10 cellular contexts compared by ENCODE assay signal in genomic region chr6:144460224-144461095, GRCh38.
DNase-seq lines count a peak whose midpoint lies in the region; ATAC-seq, FAIRE-seq and TF ChIP-seq lines count a peak whose summit lies in the region.
"Had no signal": no experiment of that assay in that cellular context is flagged by ENCODE, and none has a peak within 500 bp of the region (broad histone marks: within the 10 kb centered on the region; RNA-seq: fewer than 3 reads in every experiment).

No MANE protein-coding gene starts in this region.

- no peak for TF ChIP-seq CTCF in CD4-positive, alpha-beta T cell (IDR thresholded peaks at IDR 0.05)
- no peak for TF ChIP-seq CTCF in CD14-positive monocyte (IDR thresholded peaks at IDR 0.05)

- POLR2A ChIA-PET in CD4-positive, alpha-beta T cell (lab: Charles Lee): interaction anchor here (0.8 to 1.2 kb wide), 3 partner anchors 8 to 396 kb away, joined by 3 to 4 read pairs (median 3); no protein-coding TSS in a partner anchor

- no peaks in the 10 kb centered on the region for H3K9me3 ChIP-seq in CD4-positive, alpha-beta T cell (ENCODE audit: control insufficient read depth, low read length)

- peak; percentile 26 for ATAC-seq in CD4-positive, alpha-beta T cell (ENCODE audit: poor library complexity)
- ATAC-seq in HG02981 (IDR thresholded peaks at IDR 0.05; ENCODE audit: unreplicated experiment): peak; percentile 70

- peak overlapping the region; percentile 73 for H3K27ac Mint-ChIP-seq in CD4-positive, alpha-beta T cell
- H3K27ac Mint-ChIP-seq in activated T-helper 2 cell treated with anti-CD3 and anti-CD28 coated beads, Interferon-gamma antibody, Interleukin-2, Interleukin-4, amounts not matched to agents 10 μg/mL and 5 μg/mL and 100 μg/mL, durations not matched to agents 14 hours and 24 hours and 36 hours: peak overlapping the region; percentile 76
- H3K27ac Mint-ChIP-seq in CD14-positive monocyte: peak overlapping the region in 2 of 7 donors; percentile 18 to 69

- CTCF ChIA-PET in CD4-positive, alpha-beta T cell (lab: Charles Lee): interaction anchor here (1.0 kb wide), 1 partner anchor 22 kb away, joined by 3 read pairs; no protein-coding TSS in a partner anchor

- no peaks in the 10 kb centered on the region for H3K9me3 Mint-ChIP-seq in CD4-positive, alpha-beta T cell
- no peaks in the 10 kb centered on the region for H3K9me3 Mint-ChIP-seq in activated T-helper 2 cell treated with anti-CD3 and anti-CD28 coated beads, Interferon-gamma antibody, Interleukin-2, Interleukin-4, amounts not matched to agents 10 μg/mL and 5 μg/mL and 100 μg/mL, durations not matched to agents 14 hours and 24 hours and 36 hours
- no peaks in the 10 kb centered on the region for H3K9me3 Mint-ChIP-seq in CD14-positive monocyte

- H3K4me1 Mint-ChIP-seq in CD4-positive, alpha-beta T cell (ENCODE audit: low read depth): peaks cover 28% of the 10 kb centered on the region
- H3K4me1 Mint-ChIP-seq in activated T-helper 2 cell treated with anti-CD3 and anti-CD28 coated beads, Interferon-gamma antibody, Interleukin-2, Interleukin-4, amounts not matched to agents 10 μg/mL and 5 μg/mL and 100 μg/mL, durations not matched to agents 14 hours and 24 hours and 36 hours (ENCODE audit: low read depth): peaks cover 16% of the 10 kb centered on the region
- no peaks in the 10 kb centered on the region for H3K4me1 Mint-ChIP-seq in CD14-positive monocyte

- intact Hi-C loops in CD4-positive, alpha-beta T cell (cut with DNase I, micrococcal nuclease): no loop called here
- intact Hi-C loops in activated T-helper 2 cell treated with anti-CD3 and anti-CD28 coated beads, Interferon-gamma antibody, Interleukin-2, Interleukin-4, amounts not matched to agents 10 μg/mL and 5 μg/mL and 100 μg/mL, durations not matched to agents 14 hours and 24 hours and 36 hours (cut with micrococcal nuclease): no loop called here
- intact Hi-C loops in CD14-positive monocyte (cut with micrococcal nuclease): no loop called here

- no peaks in the 10 kb centered on the region for H3K27me3 ChIP-seq in CD4-positive, alpha-beta T cell (ENCODE audit: control insufficient read depth, insufficient read depth, low read length)

- H3K27me3 Mint-ChIP-seq in CD4-positive, alpha-beta T cell: no peaks in the 10 kb centered on the region
- no peaks in the 10 kb centered on the region for H3K27me3 Mint-ChIP-seq in activated T-helper 2 cell treated with anti-CD3 and anti-CD28 coated beads, Interferon-gamma antibody, Interleukin-2, Interleukin-4, amounts not matched to agents 10 μg/mL and 5 μg/mL and 100 μg/mL, durations not matched to agents 14 hours and 24 hours and 36 hours (ENCODE audit: low read depth)
- no peaks in the 10 kb centered on the region for H3K27me3 Mint-ChIP-seq in CD14-positive monocyte (ENCODE audit: low read depth in 3 of 3)

- DNase-seq in CD4-positive, alpha-beta T cell: no peak
- peak; percentile 18 for DNase-seq in GM19239 (ENCODE audit: insufficient read length, low spot score)
- no peak for DNase-seq in activated T-helper 2 cell treated with anti-CD3 and anti-CD28 coated beads, Interferon-gamma antibody, Interleukin-2, Interleukin-4, amounts not matched to agents 10 μg/mL and 5 μg/mL and 100 μg/mL, durations not matched to agents 14 hours and 24 hours and 36 hours (ENCODE audit: low spot score)
- no peak for DNase-seq in NCI-H146 (lab: John Stamatoyannopoulos, UW)
- no peak for DNase-seq in NCI-H187 (lab: John Stamatoyannopoulos, UW)
- DNase-seq in CD14-positive monocyte (ENCODE audit: low spot score): no peak
- no peak for DNase-seq in stimulated activated CD4-positive, alpha-beta T cell treated with anti-CD3 and anti-CD28 coated beads, Interleukin-2, amount 100 ng/mL, for 48 hours
- DNase-seq: C1 segment of cervical spinal cord, Right ventricle myocardium superior had no signal

- peaks cover 98% of the 10 kb centered on the region for H3K36me3 Mint-ChIP-seq in CD4-positive, alpha-beta T cell (ENCODE audit: low read depth)
- H3K36me3 Mint-ChIP-seq in activated T-helper 2 cell treated with anti-CD3 and anti-CD28 coated beads, Interferon-gamma antibody, Interleukin-2, Interleukin-4, amounts not matched to agents 10 μg/mL and 5 μg/mL and 100 μg/mL, durations not matched to agents 14 hours and 24 hours and 36 hours (ENCODE audit: low read depth): peaks cover 72% of the 10 kb centered on the region
- H3K36me3 Mint-ChIP-seq in CD14-positive monocyte: peaks cover 75 to 88% of the 10 kb centered on the region in 2 donors

- peak overlapping the region; percentile 48 for H3K27ac ChIP-seq in CD4-positive, alpha-beta T cell (ENCODE audit: low read depth, low read length)

- FAIRE-seq in GM19239 (lab: Jason Lieb, UNC): peak; percentile 97

- H3K4me3 Mint-ChIP-seq in CD4-positive, alpha-beta T cell: peak overlapping the region; percentile 21
- no peak overlapping the region for H3K4me3 Mint-ChIP-seq in activated T-helper 2 cell treated with anti-CD3 and anti-CD28 coated beads, Interferon-gamma antibody, Interleukin-2, Interleukin-4, amounts not matched to agents 10 μg/mL and 5 μg/mL and 100 μg/mL, durations not matched to agents 14 hours and 24 hours and 36 hours (ENCODE audit: low read depth)
- H3K4me3 Mint-ChIP-seq in CD14-positive monocyte: no peak overlapping the region
